18 cellular contexts compared by ENCODE assay signal in genomic region chr2:127193948-127194267, GRCh38. TPM values are rescaled to one million over a fixed set of nuclear protein-coding genes. Genes with fewer than 3 reads are reported as not detected.
DNase-seq lines count a peak whose midpoint lies in the region; ATAC-seq and TF ChIP-seq lines count a peak whose summit lies in the region.
"Had no signal": no experiment of that assay in that cellular context is flagged by ENCODE, and none has a peak within 500 bp of the region (broad histone marks: within the 10 kb centered on the region; RNA-seq: fewer than 3 reads in every experiment).

No MANE protein-coding gene starts in this region.

- no peak for TF ChIP-seq CTCF in AG09309 (IDR thresholded peaks at IDR 0.05; ENCODE audit: control insufficient read depth, insufficient read depth, low read depth, low read length, missing control alignments)
- no peak for TF ChIP-seq CTCF in osteoblast (IDR thresholded peaks at IDR 0.05; ENCODE audit: extremely low read depth, low read depth, low read length)

- no peak overlapping the region for H2AFZ ChIP-seq in osteoblast (ENCODE audit: low read length)

- H3K79me2 ChIP-seq in osteoblast (ENCODE audit: insufficient read depth, low read length), result no peaks in the 10 kb centered on the region

- no peak overlapping the region for H3K9ac ChIP-seq in SK-N-MC (ENCODE audit: insufficient read length)

- 0 out of 2 replicates have a peak, but pooled peaks cover 4% of the 10 kb centered on the region for H3K9me3 ChIP-seq in SK-N-MC (ENCODE audit: low read depth, low read length)
- H3K9me3 ChIP-seq in osteoblast (ENCODE audit: low read depth, low read length), result no peaks in the 10 kb centered on the region

- no peaks in the 10 kb centered on the region for H3K27me3 ChIP-seq in osteoblast (ENCODE audit: insufficient read depth, low read length)

- no peak for ATAC-seq in HG03520 (IDR thresholded peaks at IDR 0.05; ENCODE audit: unreplicated experiment)
- ATAC-seq: activated T-cell treated with anti-CD3 and anti-CD28 coated beads, Interleukin-2, amount 50 U/mL, for 72 hours had no signal

- H3K27ac ChIP-seq in SK-N-MC (peak overlapping the region; percentile 69), osteoblast (ENCODE audit: low read depth, low read length) (peak overlapping the region; percentile 39)

- H3K4me1 ChIP-seq in osteoblast (ENCODE audit: insufficient read depth, low read length), result peaks cover 16% of the 10 kb centered on the region

- DNase-seq in AG09309 (ENCODE audit: low read depth) (peak; percentile 64), SK-N-MC (ENCODE audit: low read depth, low spot score) (no peak), fibroblast of gingiva (ENCODE audit: low read depth) (peak; percentile 82), osteoblast (ENCODE audit: insufficient read length, low spot score, missing footprints) (peak; percentile 94), NCI-H748 treated with DMSO at 0.1 percent for 48 hours (lab: John Stamatoyannopoulos, UW) (no peak), COR-L47 (lab: John Stamatoyannopoulos, UW) (no peak)
- no peak for DNase-seq in activated CD4-positive, CD25-positive, alpha-beta regulatory T cell (lab: John Stamatoyannopoulos, UW)
- DNase-seq: activated CD4-positive, alpha-beta T cell treated with anti-CD3 and anti-CD28 coated beads, Interleukin-2, amount 50 U/mL, for 48 hours; activated T-cell treated with anti-CD3 and anti-CD28 coated beads, Interleukin-2, amount 50 U/mL, for 72 hours; anterior cingulate cortex; DMS79; effector memory CD4-positive, alpha-beta T cell; hippocampal formation; MV-4-11; NCI-H2107 had no signal

- H3K4me2 ChIP-seq in osteoblast (ENCODE audit: insufficient read depth, low read length), result peak overlapping the region; percentile 52

- no peaks in the 10 kb centered on the region for H4K20me1 ChIP-seq in osteoblast (ENCODE audit: insufficient read depth, low read length)

- H3K36me3 ChIP-seq in SK-N-MC (ENCODE audit: insufficient read depth, low read length) (peaks cover 11% of the 10 kb centered on the region; the same call in 1 of the 2 replicates), osteoblast (ENCODE audit: insufficient read depth, low read length) (no peaks in the 10 kb centered on the region)

- H3K4me3 ChIP-seq in AG09309 (ENCODE audit: control insufficient read depth, low read depth, low read length) (no peak overlapping the region), SK-N-MC (no peak overlapping the region), osteoblast (ENCODE audit: insufficient read depth, low read length) (no peak overlapping the region)
- H3K4me3 ChIP-seq: lung had no signal

RNA-seq across cellular contexts. Expression of gene CYP27C1, which starts 26.2 kb away (rescaled TPM):
- total RNA-seq in osteoblast, result 2.2 and 2.4 TPM in 2 replicates
- total RNA-seq: activated T-cell treated with anti-CD3 and anti-CD28 coated beads, Interleukin-2, amount 50 U/mL, for 72 hours; B cell had no signal

Comparison
In these comparisons a context has a peak if more than half of its experiments do, and no peak if none do; other contexts are left out.
1. DNase-seq: peak in AG09309 (single experiment), fibroblast of gingiva (single experiment) and osteoblast (single experiment); none in SK-N-MC (single experiment), NCI-H748 treated with DMSO at 0.1 percent for 48 hours (single experiment), COR-L47 (single experiment) and activated CD4-positive, CD25-positive, alpha-beta regulatory T cell (0 of 4).